Comparison of ENCODE assay signal across 10 cellular contexts in genomic region chr3:152100491-152101086, GRCh38.
DNase-seq lines count a peak whose midpoint lies in the region; ATAC-seq and TF ChIP-seq lines count a peak whose summit lies in the region.
"Had no signal": no experiment of that assay in that cellular context is flagged by ENCODE, and none has a peak within 500 bp of the region (broad histone marks: within the 10 kb centered on the region; RNA-seq: fewer than 3 reads in every experiment).

No MANE protein-coding gene starts in this region.

- no peak overlapping the region for H3K4ac ChIP-seq in mesenchymal stem cell (ENCODE audit: low read depth in 1 of 2, low read length in 2 of 2)

- H3K27me3 ChIP-seq in Karpas-422 (ENCODE audit: low read length) (no peaks in the 10 kb centered on the region), mesenchymal stem cell (ENCODE audit: control insufficient read depth in 1 of 2, insufficient read depth in 1 of 2, low read length in 2 of 2) (no peaks in the 10 kb centered on the region), colonic mucosa (no peaks in the 10 kb centered on the region)

- H3K9me2 ChIP-seq in Karpas-422 (replicated peaks; ENCODE audit: insufficient read depth, low read length), result no peaks in the 10 kb centered on the region

- no peak overlapping the region for H4K8ac ChIP-seq in mesenchymal stem cell (ENCODE audit: low read length)

- no peak overlapping the region for H4K91ac ChIP-seq in mesenchymal stem cell (ENCODE audit: low read length)

- no peak overlapping the region for H3K9ac ChIP-seq in Karpas-422 (ENCODE audit: low read length)
- no peak overlapping the region for H3K9ac ChIP-seq in mesenchymal stem cell (ENCODE audit: low read length)
- H3K9ac ChIP-seq in colonic mucosa (ENCODE audit: low read depth in 2 of 2, low read length in 2 of 2), result no peak overlapping the region

- peak overlapping the region in 1 of 5 donors; percentile 46 for H3K4me3 Mint-ChIP-seq in immature natural killer cell

- no peak overlapping the region for H2BK120ac ChIP-seq in mesenchymal stem cell (ENCODE audit: low read depth, low read length)

- H3K79me2 ChIP-seq in Karpas-422 (ENCODE audit: low read length), result no peaks in the 10 kb centered on the region

- H3K27ac ChIP-seq in Karpas-422 (ENCODE audit: low read length) (no peak overlapping the region), mesenchymal stem cell (ENCODE audit: low read length, poor library complexity, severe bottlenecking) (no peak overlapping the region), colonic mucosa (no peak overlapping the region)

- H3K9me3 ChIP-seq in Karpas-422 (ENCODE audit: low read length), result no peaks in the 10 kb centered on the region
- H3K9me3 ChIP-seq in mesenchymal stem cell (ENCODE audit: control insufficient read depth, low read length), result no peaks in the 10 kb centered on the region
- no peaks in the 10 kb centered on the region for H3K9me3 ChIP-seq in colonic mucosa

- H3K4me2 ChIP-seq in Karpas-422 (ENCODE audit: low read depth, low read length, poor library complexity, severe bottlenecking) (no peak overlapping the region), mesenchymal stem cell (ENCODE audit: low read length, poor library complexity, severe bottlenecking) (no peak overlapping the region)

- peak; percentile 100 for ATAC-seq in GM18907 (IDR thresholded peaks at IDR 0.05; ENCODE audit: unreplicated experiment)
- peak; percentile 99 for ATAC-seq in HG02642 (IDR thresholded peaks at IDR 0.05; ENCODE audit: poor library complexity, unreplicated experiment)

- H3K23ac ChIP-seq in mesenchymal stem cell (ENCODE audit: low read length in 2 of 2), result no peak overlapping the region

- no peaks in the 10 kb centered on the region for H4K20me1 ChIP-seq in Karpas-422 (ENCODE audit: insufficient read depth, low read depth, low read length)

- WGBS in mesenchymal stem cell, result 100% methylated on average over 2 of the region's 3 CpGs

- no peak overlapping the region for H3K14ac ChIP-seq in mesenchymal stem cell (ENCODE audit: low read length in 2 of 2)

- H3K79me1 ChIP-seq in mesenchymal stem cell (replicated peaks; ENCODE audit: low read length, poor library complexity, severe bottlenecking), result no peaks in the 10 kb centered on the region

- H3K4me3 ChIP-seq in Karpas-422 (ENCODE audit: low read length), result no peak overlapping the region
- H3K4me3 ChIP-seq in mesenchymal stem cell (ENCODE audit: insufficient read depth in 1 of 2, low read depth in 1 of 2, low read length in 2 of 2), result no peak overlapping the region
- no peak overlapping the region for H3K4me3 ChIP-seq in colonic mucosa

- no peak overlapping the region for H3K18ac ChIP-seq in mesenchymal stem cell (ENCODE audit: low read depth in 1 of 2, low read length in 2 of 2)

- H2AFZ ChIP-seq in Karpas-422 (ENCODE audit: low read length) (no peak overlapping the region), mesenchymal stem cell (ENCODE audit: low read depth, low read length) (no peak overlapping the region)

- peak overlapping the region in 2 of 6 donors; percentile 14 to 48 for H3K27ac Mint-ChIP-seq in immature natural killer cell

- H3K9me3 Mint-ChIP-seq in immature natural killer cell, result no peaks in the 10 kb centered on the region

- intact Hi-C loops in colonic mucosa (cut with DNase I), result no loop called here

- H2BK15ac ChIP-seq in mesenchymal stem cell (ENCODE audit: low read depth, poor library complexity, severe bottlenecking), result no peak overlapping the region

- peaks cover 2 to 5% (median 3%) of the 10 kb centered on the region in 3 donors for H3K27me3 Mint-ChIP-seq in immature natural killer cell (ENCODE audit: low read depth in 3 of 3)

- H3K36me3 Mint-ChIP-seq in immature natural killer cell, result no peaks in the 10 kb centered on the region

- TF ChIP-seq CTCF in colonic mucosa (IDR thresholded peaks at IDR 0.05), result no peak

- no peak overlapping the region for H2BK5ac ChIP-seq in mesenchymal stem cell (ENCODE audit: low read depth, low read length, poor library complexity, severe bottlenecking)

- peaks cover 14 to 15% of the 10 kb centered on the region in 2 donors for H3K4me1 Mint-ChIP-seq in immature natural killer cell

- H2BK12ac ChIP-seq in mesenchymal stem cell (ENCODE audit: low read length in 2 of 2), result no peak overlapping the region

- H3K4me1 ChIP-seq in Karpas-422 (ENCODE audit: low read length) (no peaks in the 10 kb centered on the region), mesenchymal stem cell (ENCODE audit: control insufficient read depth, insufficient read depth, low read depth, low read length) (no peaks in the 10 kb centered on the region), colonic mucosa (no peaks in the 10 kb centered on the region)

- H2AK5ac ChIP-seq in mesenchymal stem cell (ENCODE audit: low read length, severe bottlenecking), result no peak overlapping the region

- DNase-seq in Karpas-422, result peak; percentile 61
- DNase-seq in immature natural killer cell, result peak; percentile 39 to 58 (median 58)
- no peak for DNase-seq in mesenchymal stem cell
- no peak for DNase-seq in NCI-H2171 treated with DMSO at 0.1 percent for 48 hours (lab: John Stamatoyannopoulos, UW)
- DNase-seq in activated T-cell treated with anti-CD3 and anti-CD28 coated beads, Interleukin-2, amount 50 U/mL, for 1 hour, result no peak
- no peak for DNase-seq in colonic mucosa
- DNase-seq: activated naive CD4-positive, alpha-beta T cell treated with Interleukin-2 at 50 U/mL for 16 hours; GF-D8 had no signal

- H3K36me3 ChIP-seq in Karpas-422 (ENCODE audit: insufficient read depth, low read length) (no peaks in the 10 kb centered on the region), mesenchymal stem cell (ENCODE audit: control insufficient read depth in 1 of 2, insufficient read depth in 2 of 2, low read depth in 1 of 2, low read length in 2 of 2) (no peaks in the 10 kb centered on the region), colonic mucosa (no peaks in the 10 kb centered on the region)

Comparison
In these comparisons a context has a peak if more than half of its experiments do, and no peak if none do; other contexts are left out.
1. DNase-seq: peak in Karpas-422 (single experiment) and immature natural killer cell (3 of 3); none in mesenchymal stem cell (single experiment), NCI-H2171 treated with DMSO at 0.1 percent for 48 hours (single experiment), activated T-cell treated with anti-CD3 and anti-CD28 coated beads, Interleukin-2, amount 50 U/mL, for 1 hour (single experiment) and colonic mucosa (single experiment).